14 cellular contexts compared by ENCODE assay signal in the genomic region with DNA sequence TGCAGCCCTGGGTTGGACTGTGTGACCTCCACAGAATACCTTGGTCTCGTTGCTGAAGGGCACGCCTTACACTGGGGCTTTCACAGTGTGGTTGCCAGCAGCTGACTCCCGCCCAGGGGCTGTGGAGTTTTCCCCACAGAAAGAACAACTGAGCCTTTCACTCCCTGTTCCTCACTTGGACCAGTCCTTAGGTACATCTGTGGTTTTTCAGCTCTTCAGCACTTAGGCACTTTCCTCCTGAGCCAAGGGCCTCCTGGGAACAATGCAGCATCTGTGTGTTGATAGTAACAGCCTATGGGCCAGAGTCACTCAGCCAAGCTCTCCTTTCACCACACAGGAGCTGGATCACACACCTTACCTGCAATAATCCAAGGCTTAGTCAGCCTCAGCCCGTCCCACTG. TPM values are rescaled to one million over a fixed set of nuclear protein-coding genes. Genes with fewer than 3 reads are reported as not detected.
DNase-seq lines count a peak whose midpoint lies in the region; ATAC-seq and TF ChIP-seq lines count a peak whose summit lies in the region.
"Had no signal": no experiment of that assay in that cellular context is flagged by ENCODE, and none has a peak within 500 bp of the region (broad histone marks: within the 10 kb centered on the region; RNA-seq: fewer than 3 reads in every experiment).

No MANE protein-coding gene starts in this region.

- H3K9me2 ChIP-seq in PC-9 (ENCODE audit: insufficient read depth): no peaks in the 10 kb centered on the region

- peaks cover 2% of the 10 kb centered on the region for H3K79me1 ChIP-seq in trophoblast cell (ENCODE audit: low read length)

- H2BK12ac ChIP-seq in trophoblast cell (ENCODE audit: low read length): peak overlapping the region; percentile 16

- no peak overlapping the region for H3K4me3 ChIP-seq in PC-9
- H3K4me3 ChIP-seq in trophoblast cell (ENCODE audit: low read depth, low read length): no peak overlapping the region
- H3K4me3 ChIP-seq: BLaER1, spleen had no signal

- H4K91ac ChIP-seq in trophoblast cell (ENCODE audit: low read depth, low read length): no peak overlapping the region

- no peak overlapping the region for H3K9ac ChIP-seq in trophoblast cell (ENCODE audit: low read length)
- H3K9ac ChIP-seq: BLaER1 had no signal

- H3K18ac ChIP-seq in trophoblast cell (ENCODE audit: low read length): no peak overlapping the region

- H3K9me3 ChIP-seq in PC-9 (ENCODE audit: insufficient read depth, low read depth) (peaks cover 13% of the 10 kb centered on the region; the same call in 1 of the 2 replicates), trophoblast cell (ENCODE audit: insufficient read depth, low read depth, low read length) (peaks cover 1% of the 10 kb centered on the region)
- H3K9me3 ChIP-seq: BLaER1 had no signal

- H3K23ac ChIP-seq in trophoblast cell (ENCODE audit: low read length): no peak overlapping the region

- H3K36me3 ChIP-seq in PC-9 (ENCODE audit: low read depth) (no peaks in the 10 kb centered on the region), trophoblast cell (ENCODE audit: control insufficient read depth in 1 of 2, insufficient read depth in 2 of 2, low read length in 2 of 2) (peaks cover 2 to 8% of the 10 kb centered on the region in 2 experiments)

- H3K14ac ChIP-seq in trophoblast cell (ENCODE audit: low read length): no peak overlapping the region

- no peak overlapping the region for H2AFZ ChIP-seq in PC-9
- no peak overlapping the region for H2AFZ ChIP-seq in trophoblast cell (ENCODE audit: insufficient read depth, low read length, poor library complexity)

- H2BK120ac ChIP-seq in trophoblast cell (ENCODE audit: insufficient read depth, low read length, poor library complexity): no peak overlapping the region

- whole genome bisulfite sequencing in trophoblast cell (ENCODE audit: extremely low coverage, insufficient coverage, insufficient read length): no CpG with 5 or more reads among the region's 4 CpGs

- H3K27me3 ChIP-seq in PC-9 (ENCODE audit: insufficient read depth, low read depth) (no peaks in the 10 kb centered on the region), trophoblast cell (ENCODE audit: insufficient read depth, low read length) (no peaks in the 10 kb centered on the region)
- H3K27me3 ChIP-seq: BLaER1, spleen had no signal

- H3K27ac Mint-ChIP-seq in glutamatergic neuron (ENCODE audit: unreplicated experiment): peak overlapping the region; percentile 71
- H3K27ac Mint-ChIP-seq in naive thymus-derived CD8-positive, alpha-beta T cell: peak overlapping the region in 4 of 10 donors; percentile 3 to 81 (median 58)

- peaks cover 32% of the 10 kb centered on the region for H3K4me1 ChIP-seq in PC-9 (replicated peaks; ENCODE audit: insufficient read depth)
- H3K4me1 ChIP-seq in trophoblast cell (ENCODE audit: control insufficient read depth in 1 of 2, insufficient read depth in 2 of 2, low read length in 2 of 2): peaks cover 3 to 12% of the 10 kb centered on the region in 2 experiments
- H3K4me1 ChIP-seq: BLaER1, spleen had no signal

- no peak overlapping the region for H2BK5ac ChIP-seq in trophoblast cell (ENCODE audit: low read depth, low read length, poor library complexity)

- CTCF ChIA-PET in PC-9 (lab: Charles Lee): interaction anchor here (1.4 kb wide), 1 partner anchor 27 kb away, joined by 3 read pairs; no protein-coding TSS in a partner anchor

- H4K12ac ChIP-seq in trophoblast cell (ENCODE audit: low read depth, low read length): no peak overlapping the region

- no peak overlapping the region for H2AK5ac ChIP-seq in trophoblast cell (ENCODE audit: low read length)

- peak overlapping the region; percentile 43 for H3K27ac ChIP-seq in PC-9
- H3K27ac ChIP-seq in trophoblast cell (ENCODE audit: low read depth, low read length): peak overlapping the region; percentile 2
- H3K27ac ChIP-seq: BLaER1, spleen had no signal

- peaks cover 9% of the 10 kb centered on the region for H3K4me1 Mint-ChIP-seq in glutamatergic neuron (ENCODE audit: low read depth, unreplicated experiment)
- H3K4me1 Mint-ChIP-seq in naive thymus-derived CD8-positive, alpha-beta T cell: peaks cover 13 to 23% (median 21%) of the 10 kb centered on the region in 4 donors

- BruUV-seq in PC-9 (replicated peaks; lab: Mats Ljungman, UMichigan): no TSS peak

- no peaks in the 10 kb centered on the region for H3K79me2 ChIP-seq in PC-9 (ENCODE audit: low read depth)
- no peaks in the 10 kb centered on the region for H3K79me2 ChIP-seq in trophoblast cell (ENCODE audit: control insufficient read depth, insufficient read depth, low read length, poor library complexity)

- peaks cover 2% of the 10 kb centered on the region for H3K27me3 Mint-ChIP-seq in glutamatergic neuron (ENCODE audit: unreplicated experiment)
- H3K27me3 Mint-ChIP-seq in naive thymus-derived CD8-positive, alpha-beta T cell: no peaks in the 10 kb centered on the region

- TF ChIP-seq CTCF in PC-9 (conservative IDR thresholded peaks at IDR 0.05): no peak
- no peak for TF ChIP-seq CTCF in glutamatergic neuron (IDR thresholded peaks at IDR 0.05; ENCODE audit: partially characterized antibody, unreplicated experiment)

- peak overlapping the region; percentile 19 for H4K8ac ChIP-seq in trophoblast cell (ENCODE audit: low read depth, low read length)

- peak; percentile 31 for DNase-seq in HPDE6-E6E7 (ENCODE audit: extremely low spot score)
- peak; percentile 62 to 79 for DNase-seq in PC-9
- peak; percentile 64 for DNase-seq in glutamatergic neuron
- DNase-seq in trophoblast cell: no peak
- DNase-seq in naive thymus-derived CD8-positive, alpha-beta T cell: no peak
- DNase-seq: amniotic stem cell; effector CD8-positive, alpha-beta T cell; NCI-H2029; spleen had no signal

- H3F3A ChIP-seq in PC-9 (ENCODE audit: insufficient read depth, low read depth): peaks cover 25% of the 10 kb centered on the region; the same call in 1 of the 2 replicates

- H3K4me3 Mint-ChIP-seq in glutamatergic neuron (ENCODE audit: unreplicated experiment): no peak overlapping the region
- H3K4me3 Mint-ChIP-seq in naive thymus-derived CD8-positive, alpha-beta T cell: no peak overlapping the region

- ATAC-seq in naive thymus-derived CD8-positive, alpha-beta T cell: no peak
- no peak for ATAC-seq in HG03378 (IDR thresholded peaks at IDR 0.05; ENCODE audit: unreplicated experiment)
- ATAC-seq in GM21390 (IDR thresholded peaks at IDR 0.05; ENCODE audit: unreplicated experiment): no peak
- no peak for ATAC-seq in GM18517 (IDR thresholded peaks at IDR 0.05; ENCODE audit: unreplicated experiment)
- ATAC-seq: Panc1 had no signal

- H3K4me2 ChIP-seq in PC-9 (peak overlapping the region; percentile 31), trophoblast cell (ENCODE audit: low read length) (no peak overlapping the region)
- H3K4me2 ChIP-seq: BLaER1 had no signal

- POLR2A ChIA-PET in PC-9 (lab: Charles Lee; ENCODE audit: unreplicated experiment): interaction anchor here (0.6 to 0.7 kb wide), 3 partner anchors 136 to 695 kb away, joined by 3 to 4 read pairs (median 3); no protein-coding TSS in a partner anchor
- POLR2A ChIA-PET in naive thymus-derived CD8-positive, alpha-beta T cell (lab: Charles Lee): interaction anchor here (1.0 to 1.4 kb wide), 2 partner anchors 14 to 30 kb away, joined by 3 read pairs; no protein-coding TSS in a partner anchor

- H4K20me1 ChIP-seq in PC-9 (ENCODE audit: insufficient read depth): no peaks in the 10 kb centered on the region
- H4K20me1 ChIP-seq: BLaER1 had no signal

- H3K36me3 Mint-ChIP-seq in glutamatergic neuron (ENCODE audit: unreplicated experiment): no peaks in the 10 kb centered on the region
- H3K36me3 Mint-ChIP-seq in naive thymus-derived CD8-positive, alpha-beta T cell: peaks cover 33 to 81% (median 69%) of the 10 kb centered on the region in 3 donors

- H3K9me3 Mint-ChIP-seq in glutamatergic neuron (ENCODE audit: unreplicated experiment): peaks cover 4% of the 10 kb centered on the region
- H3K9me3 Mint-ChIP-seq in naive thymus-derived CD8-positive, alpha-beta T cell: peaks cover 0 to 4% (median 1%) of the 10 kb centered on the region in 9 donors

- no peak overlapping the region for H3K4ac ChIP-seq in trophoblast cell (ENCODE audit: low read depth, low read length)

- intact Hi-C loops in PC-9 (cut with micrococcal nuclease; ENCODE audit: unreplicated experiment): no loop called here

RNA-seq across cellular contexts. Expression of gene ERP27, which starts 25.0 kb away (rescaled TPM):
- 14.9 and 33.4 TPM in 2 replicates for total RNA-seq in PC-9 (2021)
- total RNA-seq in glutamatergic neuron (ENCODE audit: unreplicated experiment): not detected
- polyA plus RNA-seq in trophoblast cell (2013): 42.0 and 49.0 TPM in 2 replicates
- 10 to 100 TPM; 23.9 to 25.8 TPM for total RNA-seq in naive thymus-derived CD8-positive, alpha-beta T cell
- 1 to 10 TPM; 3.2 to 4.4 (median 3.9) TPM for polyA plus RNA-seq in naive thymus-derived CD8-positive, alpha-beta T cell

RNA-seq across cellular contexts. Expression of gene MGP, which starts 27.7 kb away (rescaled TPM):
- 79.8 and 89.3 TPM in 2 replicates for total RNA-seq in PC-9 (2021)
- total RNA-seq in glutamatergic neuron (ENCODE audit: unreplicated experiment): not detected
- 0.39 and 0.45 TPM in 2 replicates for polyA plus RNA-seq in trophoblast cell (2013)
- total RNA-seq in naive thymus-derived CD8-positive, alpha-beta T cell: 1 to 10 TPM; 3.7 to 4.1 TPM
- polyA plus RNA-seq in naive thymus-derived CD8-positive, alpha-beta T cell: under 1 TPM; 0.14 to 0.48 (median 0.17) TPM

RNA-seq across cellular contexts. Expression of gene ARHGDIB, which starts 48.0 kb away (rescaled TPM):
- total RNA-seq in PC-9 (2021) (307 and 470 TPM in 2 replicates), glutamatergic neuron (ENCODE audit: unreplicated experiment) (not detected)
- 144 and 156 TPM in 2 replicates for polyA plus RNA-seq in trophoblast cell (2013)
- 100 to 1,000 TPM; 937 to 948 TPM for total RNA-seq in naive thymus-derived CD8-positive, alpha-beta T cell
- polyA plus RNA-seq in naive thymus-derived CD8-positive, alpha-beta T cell: 1,000 to 10,000 TPM; 3,195 to 3,446 (median 3,407) TPM

RNA-seq across cellular contexts. Expression of gene PDE6H, which starts 59.5 kb away (rescaled TPM):
- total RNA-seq in PC-9 (2021) (not detected in 2 replicates), glutamatergic neuron (ENCODE audit: unreplicated experiment) (not detected)
- not detected in 2 replicates for polyA plus RNA-seq in trophoblast cell (2013)
- not detected for total RNA-seq in naive thymus-derived CD8-positive, alpha-beta T cell
- polyA plus RNA-seq in naive thymus-derived CD8-positive, alpha-beta T cell: not detected
- polyA plus RNA-seq: spleen had no signal

Comparison
In these comparisons a context has a peak if more than half of its experiments do, and no peak if none do; other contexts are left out.
1. DNase-seq: peak in HPDE6-E6E7 (single experiment), PC-9 (2 of 2) and glutamatergic neuron (single experiment); none in trophoblast cell (0 of 2) and naive thymus-derived CD8-positive, alpha-beta T cell (0 of 10).
2. RNA of gene ERP27, which starts 25.0 kb away (total RNA-seq): 14.9 to 33.4 TPM in PC-9 and 23.9 to 25.8 TPM in naive thymus-derived CD8-positive, alpha-beta T cell; not detected in glutamatergic neuron (single experiment); every median in the first group is over 10 times any median in the second.
3. RNA of gene MGP, which starts 27.7 kb away (total RNA-seq): 79.8 to 89.3 TPM in PC-9; 3.7 to 4.1 TPM in naive thymus-derived CD8-positive, alpha-beta T cell and not detected in glutamatergic neuron (single experiment); every median in the first group is over 10 times any median in the second.
4. RNA of gene ARHGDIB, which starts 48.0 kb away (total RNA-seq): 937 to 948 TPM in naive thymus-derived CD8-positive, alpha-beta T cell and 307 to 470 TPM in PC-9; not detected in glutamatergic neuron (single experiment); every median in the first group is over 100 times any median in the second.